6 cellular contexts compared by ENCODE assay signal in the genomic region with DNA sequence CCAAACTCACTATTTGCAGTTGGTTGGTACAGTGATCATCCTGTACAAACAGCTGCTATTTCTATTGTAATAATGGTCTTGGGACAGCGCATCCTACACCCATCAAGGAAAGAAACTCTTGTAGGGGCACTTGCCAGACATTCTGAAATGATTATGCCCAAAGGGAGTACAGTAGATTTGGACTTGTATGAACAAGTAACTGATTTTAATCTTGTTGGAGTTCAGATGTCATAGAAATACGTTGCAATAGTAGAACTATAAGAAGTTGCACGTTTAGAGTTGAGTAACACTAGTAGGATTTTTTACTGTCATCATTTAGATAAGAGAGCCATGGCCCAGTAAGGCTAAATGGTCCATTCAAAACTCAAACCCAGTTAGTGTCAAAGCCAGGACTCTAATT.
"Had no signal": no experiment of that assay in that cellular context is flagged by ENCODE, and none has a peak within 500 bp of the region (broad histone marks: within the 10 kb centered on the region; RNA-seq: fewer than 3 reads in every experiment).

No MANE protein-coding gene starts in this region.

- H2AFZ ChIP-seq: GM23338 had no signal

- H3K4me2 ChIP-seq: GM23338 had no signal

- H3K27ac Mint-ChIP-seq: GM23338, H9, IgD-negative memory B cell had no signal

- ATAC-seq: GM23338, HepG2 had no signal

- H3K9me3 Mint-ChIP-seq: GM23338, H9, IgD-negative memory B cell had no signal

- H3K36me3 Mint-ChIP-seq: IgD-negative memory B cell had no signal

- H3K4me3 ChIP-seq: GM23338 had no signal

- H3K27ac ChIP-seq: HL-60 had no signal

- DNase-seq: H9, HCEC 1CT had no signal

- H3K4me3 Mint-ChIP-seq: GM23338, H9, IgD-negative memory B cell had no signal
